ENCODE assay signal across 17 cellular contexts in the genomic region with DNA sequence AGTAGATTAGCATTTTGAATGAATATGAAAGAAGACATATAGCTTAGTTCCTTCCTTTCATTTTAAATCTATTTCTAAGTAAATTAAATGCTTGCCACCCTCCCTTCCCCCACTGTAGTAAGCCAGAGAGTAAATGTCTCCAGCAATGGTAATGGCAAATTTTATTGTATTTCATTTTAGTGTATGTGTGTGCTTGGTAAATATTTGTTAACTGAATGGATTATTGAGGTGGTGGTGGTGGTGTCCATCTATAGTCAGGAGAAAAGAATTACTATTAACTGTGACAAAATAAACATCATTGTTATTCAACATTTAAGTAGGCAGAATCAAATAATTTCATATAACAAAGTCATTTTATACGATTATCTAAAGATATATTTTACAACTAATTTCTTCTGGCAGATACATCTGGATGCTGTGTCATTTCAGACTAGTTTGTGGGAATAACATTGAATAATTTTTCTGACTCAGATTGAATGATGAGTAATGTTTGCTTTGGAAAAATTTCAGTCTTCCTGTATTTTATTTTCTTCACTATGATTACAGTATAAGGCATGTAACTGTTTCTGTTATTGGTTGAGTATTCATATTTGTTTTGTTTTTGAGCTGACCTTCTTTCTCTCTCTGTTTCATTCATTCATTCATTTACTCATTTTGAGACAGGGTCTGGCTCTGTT. TPM values are rescaled to one million over a fixed set of nuclear protein-coding genes. Genes with fewer than 3 reads are reported as not detected.
A peak's percentile ranks its signal among the peaks of the same experiment; 100 is the strongest.
DNase-seq lines count a peak whose midpoint lies in the region; ATAC-seq and TF ChIP-seq lines count a peak whose summit lies in the region.
"Had no signal": no experiment of that assay in that cellular context is flagged by ENCODE, and none has a peak within 500 bp of the region (broad histone marks: within the 10 kb centered on the region; RNA-seq: fewer than 3 reads in every experiment).

No MANE protein-coding gene starts in this region.

- DNase-seq in AG08396 (ENCODE audit: low spot score): peak; percentile 8
- peak; percentile 78 for DNase-seq in NCI-H69 (lab: John Stamatoyannopoulos, UW)
- DNase-seq in chondrocyte (ENCODE audit: low spot score): no peak
- DNase-seq in kidney glomerular epithelial cell (lab: John Stamatoyannopoulos, UW): peak; percentile 75
- DNase-seq in nucleus accumbens (lab: John Stamatoyannopoulos, UW): no peak
- DNase-seq in iPS-NIHi7 (ENCODE audit: extremely low spot score): no peak
- no peak for DNase-seq in Right ventricle myocardium inferior (ENCODE audit: missing footprints)
- DNase-seq: activated CD4-positive, alpha-beta T cell treated with anti-CD3 and anti-CD28 coated beads, Interleukin-2, amount 50 U/mL, for 4 hours; BE2C; DMS79 treated with DMSO at 0.1 percent for 48 hours; NCI-H1105; NCI-H446; ovary; transverse colon had no signal

- intact Hi-C loops in Right ventricle myocardium inferior (cut with DNase I): no loop called here

- peaks cover 50% of the 10 kb centered on the region for H3K4me1 Mint-ChIP-seq in chondrocyte (ENCODE audit: low read depth)

- no peaks in the 10 kb centered on the region for H3K27me3 Mint-ChIP-seq in chondrocyte (ENCODE audit: low read depth)
- H3K27me3 Mint-ChIP-seq: brain had no signal

- peak overlapping the region; percentile 92 for H3K27ac Mint-ChIP-seq in chondrocyte (ENCODE audit: unreplicated experiment)

- no peaks in the 10 kb centered on the region for H3K9me3 Mint-ChIP-seq in chondrocyte (ENCODE audit: low read depth)

- peak overlapping the region; percentile 24 for H3K4me3 Mint-ChIP-seq in chondrocyte (ENCODE audit: unreplicated experiment)
- H3K4me3 Mint-ChIP-seq: brain had no signal

- no peak for TF ChIP-seq CTCF in chondrocyte (IDR thresholded peaks at IDR 0.05)

- ATAC-seq in GM18511 (IDR thresholded peaks at IDR 0.05; ENCODE audit: unreplicated experiment): no peak
- ATAC-seq in Right ventricle myocardium inferior: no peak
- ATAC-seq: HepG2 had no signal

- no peaks in the 10 kb centered on the region for H3K36me3 Mint-ChIP-seq in chondrocyte (ENCODE audit: low read depth)

RNA-seq across cellular contexts. Expression of a gene that starts 18.3 kb away (rescaled TPM):
- total RNA-seq in chondrocyte: 3.4 to 14.5 TPM (median 3.9 TPM) in 3 replicates
- total RNA-seq in Right ventricle myocardium inferior: 3.2 TPM
- total RNA-seq: HepG2 had no signal

Comparison
In these comparisons a context has a peak if more than half of its experiments do, and no peak if none do; other contexts are left out.
1. DNase-seq: peak in AG08396 (single experiment), NCI-H69 (single experiment) and kidney glomerular epithelial cell (single experiment); none in chondrocyte (single experiment), nucleus accumbens (0 of 56), iPS-NIHi7 (single experiment) and Right ventricle myocardium inferior (single experiment).